Comparison of ENCODE assay signal across 10 cellular contexts in genomic region chr6:90368601-90369000, GRCh38.
DNase-seq lines count a peak whose midpoint lies in the region; ATAC-seq and TF ChIP-seq lines count a peak whose summit lies in the region.
"Had no signal": no experiment of that assay in that cellular context is flagged by ENCODE, and none has a peak within 500 bp of the region (broad histone marks: within the 10 kb centered on the region; RNA-seq: fewer than 3 reads in every experiment).

No MANE protein-coding gene starts in this region.

- intact Hi-C loops in left ventricle myocardium inferior (cut with micrococcal nuclease) (no loop called here), Right ventricle myocardium inferior (cut with DNase I) (no loop called here)

- no peaks in the 10 kb centered on the region for H3K27me3 ChIP-seq in left ventricle myocardium inferior (ENCODE audit: low read depth)
- no peaks in the 10 kb centered on the region for H3K27me3 ChIP-seq in muscle layer of duodenum (ENCODE audit: low read depth, low read length)
- H3K27me3 ChIP-seq: BLaER1 had no signal

- H3K4me1 ChIP-seq in left ventricle myocardium inferior (peaks cover 6% of the 10 kb centered on the region), muscle layer of duodenum (ENCODE audit: control insufficient read depth in 1 of 2, insufficient read depth in 2 of 2, low read length in 2 of 2) (no peaks in the 10 kb centered on the region)

- H3K36me3 ChIP-seq in left ventricle myocardium inferior (no peaks in the 10 kb centered on the region), muscle layer of duodenum (ENCODE audit: control insufficient read depth in 1 of 2, insufficient read depth in 2 of 2, low read length in 2 of 2) (peaks cover 0 to 3% of the 10 kb centered on the region in 2 donors)
- H3K36me3 ChIP-seq: BLaER1 had no signal

- DNase-seq in left ventricle myocardium inferior (no peak), Right ventricle myocardium inferior (ENCODE audit: missing footprints) (no peak), astrocyte of the spinal cord (ENCODE audit: low read depth, low spot score) (peak; percentile 91), NOMO-1 (lab: John Stamatoyannopoulos, UW; ENCODE audit: unreplicated experiment in 2 of 2) (no peak), SW480 (ENCODE audit: low spot score) (no peak), HT-29 (ENCODE audit: low spot score) (no peak)
- DNase-seq: activated naive CD4-positive, alpha-beta T cell treated with anti-CD3 and anti-CD28 coated beads for 36 hours had no signal

- in situ Hi-C loops in astrocyte of the spinal cord (cut with HindIII; ENCODE audit: low sequenced_read_pairs), result no loop called here

- H3K9me3 ChIP-seq in left ventricle myocardium inferior (replicated peaks), result peaks cover 3% of the 10 kb centered on the region
- no peaks in the 10 kb centered on the region for H3K9me3 ChIP-seq in muscle layer of duodenum (ENCODE audit: control insufficient read depth in 1 of 2, low read length in 2 of 2)

- no peak for ATAC-seq in Right ventricle myocardium inferior
- no peak for ATAC-seq in GM19324 (IDR thresholded peaks at IDR 0.05; ENCODE audit: low FRiP score, unreplicated experiment)

- H3K27ac ChIP-seq in left ventricle myocardium inferior (replicated peaks), result peak overlapping the region; percentile 11
- H3K27ac ChIP-seq in muscle layer of duodenum (ENCODE audit: low read length), result peak overlapping the region; percentile 39
- H3K27ac ChIP-seq: BLaER1 had no signal

- TF ChIP-seq CTCF in left ventricle myocardium inferior (IDR thresholded peaks at IDR 0.05; ENCODE audit: borderline replicate concordance) (no peak), astrocyte of the spinal cord (IDR thresholded peaks at IDR 0.05; ENCODE audit: low read depth, low read length) (no peak)

- no peak overlapping the region for H3K4me3 ChIP-seq in left ventricle myocardium inferior
- no peak overlapping the region for H3K4me3 ChIP-seq in astrocyte of the spinal cord (ENCODE audit: low read depth, low read length)
- H3K4me3 ChIP-seq in muscle layer of duodenum (ENCODE audit: low read depth in 1 of 2, low read length in 2 of 2), result no peak overlapping the region
- H3K4me3 ChIP-seq: BLaER1 had no signal
